14 cellular contexts compared by ENCODE assay signal in the genomic region with DNA sequence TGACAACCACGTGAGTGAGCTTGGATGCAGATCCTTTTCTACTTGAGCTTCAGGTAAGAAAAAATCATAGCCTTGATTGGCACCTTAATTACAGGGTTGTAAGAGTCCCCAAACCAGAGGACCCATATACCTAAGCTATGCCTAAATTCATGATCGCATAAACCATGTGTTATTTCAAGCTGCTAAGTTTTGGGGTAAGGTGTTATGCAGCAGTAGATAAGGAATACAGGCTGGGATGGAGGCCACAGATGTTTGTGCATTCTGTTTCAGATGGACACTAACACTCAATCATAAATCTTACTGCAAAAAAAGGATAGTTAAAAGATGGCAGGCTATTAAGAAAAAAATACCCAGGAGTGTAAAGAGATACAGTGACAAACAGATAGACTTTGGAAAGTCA.
"Had no signal": no experiment of that assay in that cellular context is flagged by ENCODE, and none has a peak within 500 bp of the region (broad histone marks: within the 10 kb centered on the region; RNA-seq: fewer than 3 reads in every experiment).

No MANE protein-coding gene starts in this region.

- H3K4me1 Mint-ChIP-seq: nephron progenitor cell had no signal

- H3K27me3 Mint-ChIP-seq: activated B cell treated with CpG ODN at 0.5 μM for 24 hours, progenitor cell of endocrine pancreas had no signal

- ATAC-seq: heart left ventricle had no signal

- H3K4me3 Mint-ChIP-seq: activated B cell treated with CpG ODN at 0.5 μM for 24 hours, endodermal cell, nephron progenitor cell had no signal

- H3K36me3 Mint-ChIP-seq: immature natural killer cell had no signal

- H3K27ac Mint-ChIP-seq: activated B cell treated with CpG ODN at 0.5 μM for 24 hours, endodermal cell, nephron progenitor cell, progenitor cell of endocrine pancreas had no signal

- H3K9me3 Mint-ChIP-seq: activated B cell treated with CpG ODN at 0.5 μM for 24 hours, immature natural killer cell had no signal

- DNase-seq: activated B cell treated with CpG ODN at 0.5 μM for 24 hours; activated effector memory CD4-positive, alpha-beta T cell treated with anti-CD3 and anti-CD28 coated beads, Interleukin-2, amount 50 U/mL, for 16 hours; activated T-cell treated with anti-CD3 and anti-CD28 coated beads, Interleukin-2, amount 50 U/mL, for 24 hours; endodermal cell; heart left ventricle; immature natural killer cell; mesendoderm; nephron progenitor cell; occipital lobe; SK-N-SH; stimulated activated CD4-positive, alpha-beta T cell treated with anti-CD3 and anti-CD28 coated beads, Interleukin-4, amount 100 ng/mL, for 24 hours; stimulated activated naive CD4-positive, alpha-beta T cell treated with Interleukin-2 at 50 U/mL for 16 hours; trophoblast cell had no signal
